ENCODE assay signal across 34 cellular contexts in genomic region chr17:53219821-53220220, GRCh38.
"Had no signal": no experiment of that assay in that cellular context is flagged by ENCODE, and none has a peak within 500 bp of the region (broad histone marks: within the 10 kb centered on the region; RNA-seq: fewer than 3 reads in every experiment).

No MANE protein-coding gene starts in this region.

- H3K36me3 ChIP-seq: adrenal gland, ascending aorta, brain microvascular endothelial cell, breast epithelium, cardiac muscle cell had no signal

- DNase-seq: activated effector memory CD4-positive, alpha-beta T cell treated with anti-CD3 and anti-CD28 coated beads, Interleukin-2, amount 50 U/mL, for 16 hours; activated effector memory CD4-positive, alpha-beta T cell treated with Interleukin-2 at 50 U/mL for 16 hours; activated gamma-delta T cell; activated gamma-delta T cell treated with Interleukin-2 at 50 U/mL for 16 hours; activated naive CD4-positive, alpha-beta T cell; activated naive CD4-positive, alpha-beta T cell treated with anti-CD3 and anti-CD28 coated beads for 36 hours; activated naive CD4-positive, alpha-beta T cell treated with anti-CD3 and anti-CD28 coated beads, Interleukin-2, amount 10 ng/mL, durations not matched to agents 7 days and 5 days; activated naive CD4-positive, alpha-beta T cell treated with anti-CD3 and anti-CD28 coated beads, Interleukin-2, amount 50 U/mL, for 16 hours; activated naive CD4-positive, alpha-beta T cell treated with Interleukin-2 at 50 U/mL for 16 hours; activated naive CD8-positive, alpha-beta T cell treated with anti-CD3 and anti-CD28 coated beads for 36 hours; activated naive CD8-positive, alpha-beta T cell treated with anti-CD3 and anti-CD28 coated beads, Interleukin-2, amount 10 ng/mL, durations not matched to agents 7 days and 5 days; activated naive CD8-positive, alpha-beta T cell treated with anti-CD3 and anti-CD28 coated beads, Interleukin-2, amount 50 U/mL, for 24 hours; activated T-cell treated with anti-CD3 and anti-CD28 coated beads, Interleukin-2, amount 50 U/mL, for 1 hour; activated T-cell treated with anti-CD3 and anti-CD28 coated beads, Interleukin-2, amount 50 U/mL, for 24 hours; activated T-cell treated with anti-CD3 and anti-CD28 coated beads, Interleukin-2, amount 50 U/mL, for 4 hours; activated T-cell treated with anti-CD3 and anti-CD28 coated beads, Interleukin-2, amount 50 U/mL, for 48 hours; activated T-cell treated with anti-CD3 and anti-CD28 coated beads, Interleukin-2, amount 50 U/mL, for 72 hours; adrenal gland; amniotic stem cell; amygdala; anterior cingulate cortex; aorta; body of pancreas; brain microvascular endothelial cell; caudate nucleus; central memory CD4-positive, alpha-beta T cell; cerebellar nuclear complex had no signal

- FAIRE-seq: astrocyte, bronchial epithelial cell had no signal

- H3K4me1 ChIP-seq: adrenal gland, ascending aorta, body of pancreas, breast epithelium had no signal

- H3K27me3 ChIP-seq: adrenal gland, ascending aorta, body of pancreas, brain microvascular endothelial cell, breast epithelium, cardiac muscle cell had no signal

- ATAC-seq: activated naive CD4-positive, alpha-beta T cell treated with anti-CD3 and anti-CD28 coated beads, Interleukin-2, amount 50 U/mL, for 72 hours; activated naive CD8-positive, alpha-beta T cell treated with anti-CD3 and anti-CD28 coated beads, Interleukin-2, amount 50 U/mL, for 24 hours; activated T-cell treated with anti-CD3 and anti-CD28 coated beads, Interleukin-2, amount 50 U/mL, for 4 hours; activated T-cell treated with anti-CD3 and anti-CD28 coated beads, Interleukin-2, amount 50 U/mL, for 72 hours; activated T-helper 17 cell treated with anti-CD3 and anti-CD28 coated beads, Interleukin-2, amount 50 U/mL, for 72 hours; body of pancreas had no signal

- H3K27ac ChIP-seq: adrenal gland, ascending aorta, body of pancreas, brain microvascular endothelial cell, breast epithelium, cardiac muscle cell had no signal

- H3K4me3 ChIP-seq: adrenal gland, ascending aorta, body of pancreas, breast epithelium, cardiac muscle cell had no signal

- H3K9me3 ChIP-seq: adrenal gland, ascending aorta, body of pancreas had no signal
